In the genomic region with DNA sequence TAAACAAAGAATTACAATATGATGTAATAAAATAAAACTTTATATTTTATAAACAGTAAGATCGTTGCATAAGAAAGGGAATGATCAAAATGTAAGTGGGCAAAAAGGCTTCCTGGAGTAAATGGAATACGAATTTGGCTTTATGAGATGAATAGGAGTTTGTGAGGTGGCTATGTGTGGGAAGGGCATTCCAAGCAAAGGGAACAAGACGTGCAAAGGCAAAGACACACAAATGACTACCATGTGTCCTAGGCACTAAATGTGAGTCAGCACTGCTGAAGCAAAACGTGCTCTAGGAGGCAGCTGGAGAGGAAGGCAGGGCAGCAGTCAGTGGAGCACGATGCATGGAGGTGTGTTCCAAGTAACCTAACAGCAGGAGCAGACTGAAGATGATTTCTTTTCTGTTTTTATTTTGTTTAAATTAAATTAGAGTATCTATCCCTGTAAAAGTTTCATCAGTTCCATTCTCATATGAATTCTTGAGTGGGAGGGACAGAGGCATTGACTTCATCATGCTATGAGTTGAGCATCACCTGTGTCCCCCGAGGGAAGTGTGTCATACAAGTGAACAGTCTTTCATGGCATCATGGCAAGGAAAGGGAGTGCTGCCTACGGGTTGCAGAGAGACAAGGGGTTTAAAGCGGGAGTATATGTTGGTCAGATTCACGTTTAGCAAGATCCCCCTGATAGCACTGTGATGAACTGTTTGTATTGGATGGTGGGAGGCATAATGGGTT, we compare ENCODE assay signal across 13 cellular contexts. TPM values are rescaled to one million over a fixed set of nuclear protein-coding genes. Genes with fewer than 3 reads are reported as not detected.
DNase-seq lines count a peak whose midpoint lies in the region; ATAC-seq and TF ChIP-seq lines count a peak whose summit lies in the region.
"Had no signal": no experiment of that assay in that cellular context is flagged by ENCODE, and none has a peak within 500 bp of the region (broad histone marks: within the 10 kb centered on the region; RNA-seq: fewer than 3 reads in every experiment).

No MANE protein-coding gene starts in this region.

- peak overlapping the region; percentile 75 for H3K4me2 ChIP-seq in OCI-LY7 (ENCODE audit: low read length)
- no peak overlapping the region for H3K4me2 ChIP-seq in trophoblast cell (ENCODE audit: low read length)

- H3K18ac ChIP-seq in trophoblast cell (ENCODE audit: low read length) = no peak overlapping the region

- no TSS peak for BruUV-seq in OCI-LY7 (replicated peaks; lab: Mats Ljungman, UMichigan)

- peaks cover 2% of the 10 kb centered on the region for H3K36me3 Mint-ChIP-seq in activated CD4-positive, alpha-beta T cell treated with anti-CD3 and anti-CD28 coated beads, Interleukin-2, amount 10 ng/mL, durations not matched to agents 7 days and 5 days (ENCODE audit: low read depth)

- H3K4me1 Mint-ChIP-seq in activated CD4-positive, alpha-beta T cell treated with anti-CD3 and anti-CD28 coated beads, Interleukin-2, amount 10 ng/mL, durations not matched to agents 7 days and 5 days = peaks cover 6% of the 10 kb centered on the region

- no peaks in the 10 kb centered on the region for H3K27me3 ChIP-seq in trophoblast cell (ENCODE audit: insufficient read depth, low read length)
- H3K27me3 ChIP-seq: right atrium auricular region, suprapubic skin had no signal

- no peak overlapping the region for H3K4me3 Mint-ChIP-seq in activated CD4-positive, alpha-beta T cell treated with anti-CD3 and anti-CD28 coated beads, Interleukin-2, amount 10 ng/mL, durations not matched to agents 7 days and 5 days

- H2AFZ ChIP-seq in OCI-LY7 (ENCODE audit: low read length) (peak overlapping the region; percentile 89), trophoblast cell (ENCODE audit: insufficient read depth, low read length, poor library complexity) (no peak overlapping the region)

- no peak overlapping the region for H2BK12ac ChIP-seq in trophoblast cell (ENCODE audit: low read length)

- H3K27ac ChIP-seq in OCI-LY7 (ENCODE audit: low read depth, low read length, poor library complexity, severe bottlenecking) = peak overlapping the region; percentile 95
- no peak overlapping the region for H3K27ac ChIP-seq in trophoblast cell (ENCODE audit: low read depth, low read length)
- H3K27ac ChIP-seq: right atrium auricular region, suprapubic skin had no signal

- H3K79me2 ChIP-seq in OCI-LY7 (ENCODE audit: insufficient read depth, low read depth, low read length) (no peaks in the 10 kb centered on the region), trophoblast cell (ENCODE audit: control insufficient read depth, insufficient read depth, low read length, poor library complexity) (no peaks in the 10 kb centered on the region)

- no peak overlapping the region for H3K14ac ChIP-seq in trophoblast cell (ENCODE audit: low read length)

- CTCF ChIA-PET in OCI-LY7 (lab: Charles Lee; ENCODE audit: unreplicated experiment) = no interaction called here
- CTCF ChIA-PET in activated CD4-positive, alpha-beta T cell treated with anti-CD3 and anti-CD28 coated beads, Interleukin-2, amount 10 ng/mL, durations not matched to agents 7 days and 5 days (lab: Charles Lee) = no interaction called here

- no peak overlapping the region for H4K91ac ChIP-seq in trophoblast cell (ENCODE audit: low read depth, low read length)

- H3K9me2 ChIP-seq in OCI-LY7 (ENCODE audit: insufficient read depth, low read length) = no peaks in the 10 kb centered on the region

- no peaks in the 10 kb centered on the region for H4K20me1 ChIP-seq in OCI-LY7 (ENCODE audit: insufficient read depth, low read length)

- no peak overlapping the region for H2BK120ac ChIP-seq in trophoblast cell (ENCODE audit: insufficient read depth, low read length, poor library complexity)

- TF ChIP-seq CTCF in OCI-LY7 (conservative IDR thresholded peaks at IDR 0.05; ENCODE audit: low read length) = no peak

- H3K9ac ChIP-seq in trophoblast cell (ENCODE audit: low read length) = no peak overlapping the region

- POLR2A ChIA-PET in OCI-LY7 (lab: Charles Lee) = no interaction called here
- POLR2A ChIA-PET in activated CD4-positive, alpha-beta T cell treated with anti-CD3 and anti-CD28 coated beads, Interleukin-2, amount 10 ng/mL, durations not matched to agents 7 days and 5 days (lab: Charles Lee) = no interaction called here

- peaks cover 61% of the 10 kb centered on the region for H3K4me1 ChIP-seq in OCI-LY7 (ENCODE audit: insufficient read depth, low read length, poor library complexity, severe bottlenecking)
- H3K4me1 ChIP-seq in trophoblast cell (ENCODE audit: control insufficient read depth in 1 of 2, insufficient read depth in 2 of 2, low read length in 2 of 2) = no peaks in the 10 kb centered on the region
- H3K4me1 ChIP-seq: right atrium auricular region had no signal

- intact Hi-C loops in OCI-LY7 (cut with micrococcal nuclease; ENCODE audit: unreplicated experiment) = no loop called here

- no peak overlapping the region for H2BK5ac ChIP-seq in trophoblast cell (ENCODE audit: low read depth, low read length, poor library complexity)

- H3K23ac ChIP-seq in trophoblast cell (ENCODE audit: low read length) = peak overlapping the region; percentile 44

- H2AK5ac ChIP-seq in trophoblast cell (ENCODE audit: low read length) = no peak overlapping the region

- no peaks in the 10 kb centered on the region for H3K27me3 Mint-ChIP-seq in activated CD4-positive, alpha-beta T cell treated with anti-CD3 and anti-CD28 coated beads, Interleukin-2, amount 10 ng/mL, durations not matched to agents 7 days and 5 days

- WGBS in trophoblast cell (ENCODE audit: extremely low coverage, insufficient coverage, insufficient read length) = no CpG with 5 or more reads among the region's 9 CpGs

- no peak overlapping the region for H3K27ac Mint-ChIP-seq in activated CD4-positive, alpha-beta T cell treated with anti-CD3 and anti-CD28 coated beads, Interleukin-2, amount 10 ng/mL, durations not matched to agents 7 days and 5 days

- DNase-seq in GM04503 (ENCODE audit: low read depth) (peak; percentile 58), OCI-LY7 (ENCODE audit: low spot score) (peak; percentile 67), trophoblast cell (no peak), middle frontal gyrus (ENCODE audit: extremely low spot score, low spot score) (no peak)
- no peak for DNase-seq in activated CD4-positive, alpha-beta T cell treated with anti-CD3 and anti-CD28 coated beads, Interleukin-2, amount 10 ng/mL, durations not matched to agents 7 days and 5 days
- DNase-seq in activated CD4-positive, alpha-beta T cell treated with anti-CD3 and anti-CD28 coated beads, Interleukin-2, amount 50 U/mL, for 4 hours = no peak
- DNase-seq: KG1, T-helper 9 cell had no signal

- no peaks in the 10 kb centered on the region for H3K79me1 ChIP-seq in trophoblast cell (ENCODE audit: low read length)

- peak; percentile 91 for ATAC-seq in esophagus mucosa
- no peak for ATAC-seq in HG02588 (IDR thresholded peaks at IDR 0.05; ENCODE audit: unreplicated experiment)
- ATAC-seq: Panc1 had no signal

- H3K9me3 ChIP-seq in OCI-LY7 (ENCODE audit: low read length) (no peaks in the 10 kb centered on the region), trophoblast cell (ENCODE audit: insufficient read depth, low read depth, low read length) (no peaks in the 10 kb centered on the region)
- H3K9me3 ChIP-seq: right atrium auricular region, suprapubic skin had no signal

- H3K4me3 ChIP-seq in OCI-LY7 (ENCODE audit: low read depth, low read length, poor library complexity, severe bottlenecking) (no peak overlapping the region), trophoblast cell (ENCODE audit: low read depth, low read length) (no peak overlapping the region)
- H3K4me3 ChIP-seq: right atrium auricular region, suprapubic skin had no signal

- H3K9me3 Mint-ChIP-seq in activated CD4-positive, alpha-beta T cell treated with anti-CD3 and anti-CD28 coated beads, Interleukin-2, amount 10 ng/mL, durations not matched to agents 7 days and 5 days = peaks cover 4% of the 10 kb centered on the region

- no peak overlapping the region for H4K12ac ChIP-seq in trophoblast cell (ENCODE audit: low read depth, low read length)

- H4K8ac ChIP-seq in trophoblast cell (ENCODE audit: low read depth, low read length) = no peak overlapping the region

- H3K4ac ChIP-seq in trophoblast cell (ENCODE audit: low read depth, low read length) = no peak overlapping the region

- H3K36me3 ChIP-seq in OCI-LY7 (ENCODE audit: insufficient read depth, low read length) (no peaks in the 10 kb centered on the region), trophoblast cell (ENCODE audit: control insufficient read depth in 1 of 2, insufficient read depth in 2 of 2, low read length in 2 of 2) (no peaks in the 10 kb centered on the region)
- H3K36me3 ChIP-seq: right atrium auricular region, suprapubic skin had no signal

RNA-seq across cellular contexts. Expression of a gene that starts 52.9 kb away (rescaled TPM):
- 59.5 and 71.7 TPM in 2 replicates for total RNA-seq in OCI-LY7 (2014; rRNA removed; shearing (Covaris generic))
- total RNA-seq in OCI-LY7 (2022) (88.1 and 93.7 TPM in 2 replicates), esophagus mucosa (155 TPM)
- 429 and 461 TPM in 2 replicates for polyA plus RNA-seq in trophoblast cell (2013)
- total RNA-seq in activated CD4-positive, alpha-beta T cell treated with anti-CD3 and anti-CD28 coated beads, Interleukin-2, amount 10 ng/mL, durations not matched to agents 7 days and 5 days = 100 to 1,000 TPM in 1 of 2 experiments, 10 to 100 TPM in 1; 97.0 to 116 TPM

Comparison
In these comparisons a context has a peak if more than half of its experiments do, and no peak if none do; other contexts are left out.
1. DNase-seq: peak in GM04503 (single experiment) and OCI-LY7 (single experiment); none in trophoblast cell (0 of 2), middle frontal gyrus (single experiment), activated CD4-positive, alpha-beta T cell treated with anti-CD3 and anti-CD28 coated beads, Interleukin-2, amount 10 ng/mL, durations not matched to agents 7 days and 5 days (single experiment) and activated CD4-positive, alpha-beta T cell treated with anti-CD3 and anti-CD28 coated beads, Interleukin-2, amount 50 U/mL, for 4 hours (0 of 2).